Comparison of ENCODE assay signal across 9 cellular contexts in the genomic region with DNA sequence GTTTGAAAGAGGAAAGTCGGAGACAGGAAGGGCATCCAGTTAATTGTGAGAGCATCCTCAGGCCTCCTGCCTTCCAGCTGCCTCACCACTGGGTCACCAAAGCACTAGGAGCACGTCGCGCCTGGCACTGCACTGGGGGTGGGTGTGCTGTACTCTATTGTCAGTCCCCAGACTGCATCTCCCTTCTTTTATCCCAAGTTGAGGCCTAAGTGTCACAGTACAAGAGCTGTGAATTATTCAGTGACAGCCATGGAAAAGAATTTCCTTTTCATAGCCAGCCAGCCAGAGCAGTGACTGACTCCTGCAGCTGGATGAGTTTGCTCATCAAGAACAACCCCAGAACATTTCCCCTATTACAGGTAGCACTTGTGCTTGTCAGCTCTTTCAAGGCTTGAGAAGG. TPM values are rescaled to one million over a fixed set of nuclear protein-coding genes. Genes with fewer than 3 reads are reported as not detected.
DNase-seq lines count a peak whose midpoint lies in the region; ATAC-seq and TF ChIP-seq lines count a peak whose summit lies in the region.
"Had no signal": no experiment of that assay in that cellular context is flagged by ENCODE, and none has a peak within 500 bp of the region (broad histone marks: within the 10 kb centered on the region; RNA-seq: fewer than 3 reads in every experiment).

No MANE protein-coding gene starts in this region.

- peaks cover 92% of the 10 kb centered on the region for H3K36me3 ChIP-seq in Loucy (ENCODE audit: insufficient read depth, low read length)

- no peak overlapping the region for H2AFZ ChIP-seq in Loucy (ENCODE audit: low read length)

- TF ChIP-seq CTCF in AG04450 (IDR thresholded peaks at IDR 0.05; ENCODE audit: low read depth, low read length), result no peak
- no peak for TF ChIP-seq CTCF in Loucy (conservative IDR thresholded peaks at IDR 0.05; ENCODE audit: low read length)
- no peak for TF ChIP-seq CTCF in coronary artery (IDR thresholded peaks at IDR 0.05)
- TF ChIP-seq CTCF in GM10248 (IDR thresholded peaks at IDR 0.05; ENCODE audit: control extremely low read depth, extremely low read depth, low read depth, missing control alignments), result no peak

- H3K4me2 ChIP-seq in Loucy (ENCODE audit: low read depth, low read length, poor library complexity, severe bottlenecking), result peak overlapping the region; percentile 53

- peaks cover 48% of the 10 kb centered on the region for H4K20me1 ChIP-seq in Loucy (ENCODE audit: insufficient read depth, low read length, poor library complexity, severe bottlenecking)

- H3K9me3 Mint-ChIP-seq in natural killer cell treated with Interleukin-12 subunit alpha and Interleukin-12 subunit beta and Interleukin-15 and Interleukin-18, amount 100 ng/mL, for 72 hours, result no peaks in the 10 kb centered on the region
- H3K9me3 Mint-ChIP-seq: memory B cell had no signal

- H3F3A ChIP-seq in Loucy (ENCODE audit: low read depth), result no peaks in the 10 kb centered on the region

- peaks cover 42 to 52% of the 10 kb centered on the region in 2 donors for H3K4me1 Mint-ChIP-seq in natural killer cell treated with Interleukin-12 subunit alpha and Interleukin-12 subunit beta and Interleukin-15 and Interleukin-18, amount 100 ng/mL, for 72 hours (ENCODE audit: low read depth in 2 of 2)

- H3K4me1 ChIP-seq in Loucy (ENCODE audit: insufficient read depth, low read length, poor library complexity, severe bottlenecking), result peaks cover 23% of the 10 kb centered on the region

- no peak for ATAC-seq in natural killer cell treated with Interleukin-12 subunit alpha and Interleukin-12 subunit beta and Interleukin-15 and Interleukin-18, amount 100 ng/mL, for 72 hours
- no peak for ATAC-seq in HG02763 (IDR thresholded peaks at IDR 0.05; ENCODE audit: unreplicated experiment)

- H3K36me3 Mint-ChIP-seq in natural killer cell treated with Interleukin-12 subunit alpha and Interleukin-12 subunit beta and Interleukin-15 and Interleukin-18, amount 100 ng/mL, for 72 hours, result peaks cover 25% of the 10 kb centered on the region

- H3K27ac Mint-ChIP-seq in natural killer cell treated with Interleukin-12 subunit alpha and Interleukin-12 subunit beta and Interleukin-15 and Interleukin-18, amount 100 ng/mL, for 72 hours, result peak overlapping the region; percentile 81 to 92

- no peaks in the 10 kb centered on the region for H3K9me3 ChIP-seq in AG04450 (ENCODE audit: control insufficient read depth, insufficient read depth, low read length)
- no peaks in the 10 kb centered on the region for H3K9me3 ChIP-seq in Loucy (ENCODE audit: insufficient read depth, low read depth, low read length)

- CTCF ChIA-PET in AG04450 (lab: Charles Lee), result interaction anchor here (1.2 kb wide), 1 partner anchor 16 kb away, joined by 4 read pairs; a partner anchor contains a TSS
- CTCF ChIA-PET in GM10248 (lab: Yijun Ruan, JAX), result interaction anchor here (0.7 to 1.6 kb wide), 4 partner anchors 16 to 304 kb away, joined by 3 to 5 read pairs (median 3); a partner anchor contains a TSS

- peaks cover 66% of the 10 kb centered on the region for H3K79me2 ChIP-seq in Loucy (ENCODE audit: insufficient read depth, low read length)

- peak overlapping the region; percentile 27 for H3K4me3 Mint-ChIP-seq in natural killer cell treated with Interleukin-12 subunit alpha and Interleukin-12 subunit beta and Interleukin-15 and Interleukin-18, amount 100 ng/mL, for 72 hours
- H3K4me3 Mint-ChIP-seq: memory B cell had no signal

- H3K4me3 ChIP-seq in AG04450 (ENCODE audit: low read depth, low read length) (no peak overlapping the region), Loucy (ENCODE audit: low read length, poor library complexity, severe bottlenecking) (peak overlapping the region; percentile 43), coronary artery (no peak overlapping the region)

- DNase-seq in AG04450 (ENCODE audit: low read depth, low spot score) (no peak), coronary artery (ENCODE audit: low spot score) (no peak), HUDEP-2 (lab: John Stamatoyannopoulos, UW; ENCODE audit: unreplicated experiment in 76 of 76) (no peak), GM10248 (ENCODE audit: extremely low spot score) (no peak), SKM-1 treated with dmso at 0.1 percent for 144 hours (lab: John Stamatoyannopoulos, UW; ENCODE audit: unreplicated experiment) (no peak)
- DNase-seq in natural killer cell treated with Interleukin-12 subunit alpha and Interleukin-12 subunit beta and Interleukin-15 and Interleukin-18, amount 100 ng/mL, for 72 hours (ENCODE audit: low spot score), result no peak

- POLR2A ChIA-PET in AG04450 (lab: Yijun Ruan, JAX) (interaction anchor here (0.7 to 1.3 kb wide), 3 partner anchors 13 to 16 kb away, joined by 3 to 10 read pairs (median 5); a partner anchor contains a TSS), GM10248 (lab: Yijun Ruan, JAX) (interaction anchor here (0.6 to 2.1 kb wide), 3 partner anchors 8 to 17 kb away, joined by 3 to 9 read pairs (median 8); a partner anchor contains a TSS)

- H3K9me2 ChIP-seq in Loucy (replicated peaks; ENCODE audit: low read depth, low read length), result no peaks in the 10 kb centered on the region

- H3K27me3 Mint-ChIP-seq in natural killer cell treated with Interleukin-12 subunit alpha and Interleukin-12 subunit beta and Interleukin-15 and Interleukin-18, amount 100 ng/mL, for 72 hours, result no peaks in the 10 kb centered on the region
- H3K27me3 Mint-ChIP-seq: memory B cell had no signal

- H3K9ac ChIP-seq in Loucy (ENCODE audit: low read depth, low read length, poor library complexity, severe bottlenecking), result peak overlapping the region; percentile 23

- H3K27me3 ChIP-seq in AG04450 (ENCODE audit: control insufficient read depth, insufficient read depth, low read length), result no peaks in the 10 kb centered on the region
- H3K27me3 ChIP-seq in Loucy (ENCODE audit: insufficient read depth, low read length, poor library complexity, severe bottlenecking), result no peaks in the 10 kb centered on the region

- H3K27ac ChIP-seq in AG04450 (ENCODE audit: low read depth, low read length) (peak overlapping the region; percentile 90), coronary artery (peak overlapping the region; percentile 46 to 74)

RNA-seq across cellular contexts. Expression of a gene that starts 16.3 kb away (rescaled TPM):
- polyA plus RNA-seq in AG04450 (2011; rRNA removed), result 314 and 364 TPM in 2 replicates
- 113 and 118 TPM in 2 replicates for polyA minus RNA-seq in AG04450 (2011; rRNA and poly(A)+ RNA removed)
- 100 to 1,000 TPM; 133 to 178 TPM for total RNA-seq in natural killer cell treated with Interleukin-12 subunit alpha and Interleukin-12 subunit beta and Interleukin-15 and Interleukin-18, amount 100 ng/mL, for 72 hours

RNA-seq across cellular contexts. Expression of a gene that starts 37.8 kb away (rescaled TPM):
- 0.48 and 0.71 TPM in 2 replicates for polyA plus RNA-seq in AG04450 (2011; rRNA removed)
- polyA minus RNA-seq in AG04450 (2011; rRNA and poly(A)+ RNA removed), result 0.69 and 0.87 TPM in 2 replicates
- under 1 TPM in 1 of 2 donors, not detected in 1; 0.19 TPM for total RNA-seq in natural killer cell treated with Interleukin-12 subunit alpha and Interleukin-12 subunit beta and Interleukin-15 and Interleukin-18, amount 100 ng/mL, for 72 hours

RNA-seq across cellular contexts. Expression of a gene that starts 51.2 kb away (rescaled TPM):
- 16.4 and 17.4 TPM in 2 replicates for polyA plus RNA-seq in AG04450 (2011; rRNA removed)
- 27.8 and 29.0 TPM in 2 replicates for polyA minus RNA-seq in AG04450 (2011; rRNA and poly(A)+ RNA removed)
- total RNA-seq in natural killer cell treated with Interleukin-12 subunit alpha and Interleukin-12 subunit beta and Interleukin-15 and Interleukin-18, amount 100 ng/mL, for 72 hours, result 10 to 100 TPM; 22.9 to 23.3 TPM
